In genomic region chr15:55401786-55402246, GRCh38 we compare ENCODE assay signal across 1 cellular context.
TF ChIP-seq lines count a peak whose summit lies in the region.

No MANE protein-coding gene starts in this region.

TF ChIP-seq in K562, 482 proteins besides CTCF, POLR2A, EP300 and RAD21 (continued from another document and continues in another):
- TF ChIP-seq NR2F6 (CRISPR knock-in tag; IDR thresholded peaks at IDR 0.05): no peak
- no peak for TF ChIP-seq ZHX1 (conservative IDR thresholded peaks at IDR 0.05; ENCODE audit: low read length)
- TF ChIP-seq KAT7 (CRISPR knock-in tag; IDR thresholded peaks at IDR 0.05; ENCODE audit: borderline replicate concordance): no peak
- TF ChIP-seq ZNF655 (CRISPR knock-in tag; IDR thresholded peaks at IDR 0.05): peak; percentile 3; the same call in 1 of the 2 replicates
- no peak for TF ChIP-seq CEBPG (CRISPR knock-in tag; IDR thresholded peaks at IDR 0.05)
- no peak for TF ChIP-seq CEBPG (tag; conservative IDR thresholded peaks at IDR 0.05 in 1 of 2, IDR thresholded peaks at IDR 0.05 in 1 of 2)
- no peak for TF ChIP-seq ARID3A (IDR thresholded peaks at IDR 0.05; ENCODE audit: borderline replicate concordance, low read depth, low read length)
- TF ChIP-seq ZBTB5 (IDR thresholded peaks at IDR 0.05): no peak
- TF ChIP-seq SIX5 (IDR thresholded peaks at IDR 0.05; ENCODE audit: borderline replicate concordance in 1 of 2, insufficient read depth in 1 of 2, low read depth in 1 of 2, low read length in 2 of 2): no peak
- no peak for TF ChIP-seq BRD9 (IDR thresholded peaks at IDR 0.05; ENCODE audit: low read depth, partially characterized antibody)
- TF ChIP-seq ZNF184 (CRISPR knock-in tag; IDR thresholded peaks at IDR 0.05): no peak
- TF ChIP-seq ZBTB33 (CRISPR knock-in tag; IDR thresholded peaks at IDR 0.05): no peak
- TF ChIP-seq TAF9B (IDR thresholded peaks at IDR 0.05; ENCODE audit: partially characterized antibody): no peak
- no peak for TF ChIP-seq STAT5B (CRISPR knock-in tag; IDR thresholded peaks at IDR 0.05)
- TF ChIP-seq KAT8 (IDR thresholded peaks at IDR 0.05; ENCODE audit: low read depth): no peak
- no peak for TF ChIP-seq ZNF778 (CRISPR knock-in tag; IDR thresholded peaks at IDR 0.05)
- no peak; the same call in 1 of the 2 replicates for TF ChIP-seq NBN (IDR thresholded peaks at IDR 0.05; ENCODE audit: low read depth)
- TF ChIP-seq ZNF165 (CRISPR knock-in tag; IDR thresholded peaks at IDR 0.05; ENCODE audit: borderline replicate concordance): no peak
- TF ChIP-seq TEAD4 (IDR thresholded peaks at IDR 0.05; ENCODE audit: low read length): no peak
- TF ChIP-seq TEAD4 (CRISPR knock-in tag; IDR thresholded peaks at IDR 0.05; ENCODE audit: borderline replicate concordance): no peak
- no peak for TF ChIP-seq SFPQ (IDR thresholded peaks at IDR 0.05; ENCODE audit: low read depth, low read length)
- peak; percentile 62 for TF ChIP-seq GMEB1 (CRISPR knock-in tag; IDR thresholded peaks at IDR 0.05)
- TF ChIP-seq MCM3 (IDR thresholded peaks at IDR 0.05): no peak
- TF ChIP-seq NFIC (IDR thresholded peaks at IDR 0.05): no peak
- no peak for TF ChIP-seq GTF2F1 (IDR thresholded peaks at IDR 0.05; ENCODE audit: low read depth, low read length)
- no peak for TF ChIP-seq BMI1 (IDR thresholded peaks at IDR 0.05; ENCODE audit: low read length)
- no peak for TF ChIP-seq ZNF695 (CRISPR knock-in tag; IDR thresholded peaks at IDR 0.05)
- TF ChIP-seq ARID3B (CRISPR knock-in tag; IDR thresholded peaks at IDR 0.05; ENCODE audit: borderline replicate concordance): no peak
- TF ChIP-seq PHB2 (IDR thresholded peaks at IDR 0.05; ENCODE audit: low read depth): no peak
- TF ChIP-seq MYC (IDR thresholded peaks at IDR 0.05; ENCODE audit: low read depth, low read length): no peak
- TF ChIP-seq MYC (CRISPR knock-in tag; IDR thresholded peaks at IDR 0.05; ENCODE audit: borderline replicate concordance, low read depth): 0 out of 2 replicates have a peak, but pooled peaks have one; percentile 24
- TF ChIP-seq LCOR (CRISPR knock-in tag; IDR thresholded peaks at IDR 0.05): no peak
- TF ChIP-seq ZNF592 (IDR thresholded peaks at IDR 0.05): peak; percentile 94
- no peak for TF ChIP-seq RFX1 (IDR thresholded peaks at IDR 0.05)
- TF ChIP-seq ADNP (tag; IDR thresholded peaks at IDR 0.05): no peak
- no peak for TF ChIP-seq NCOA6 (IDR thresholded peaks at IDR 0.05)
- TF ChIP-seq ZZZ3 (IDR thresholded peaks at IDR 0.05): no peak
- no peak for TF ChIP-seq PHTF2 (CRISPR knock-in tag; IDR thresholded peaks at IDR 0.05)
